ENCODE assay signal across 9 cellular contexts in genomic region chr4:107699466-107700206, GRCh38.
"Had no signal": no experiment of that assay in that cellular context is flagged by ENCODE, and none has a peak within 500 bp of the region (broad histone marks: within the 10 kb centered on the region; RNA-seq: fewer than 3 reads in every experiment).

No MANE protein-coding gene starts in this region.

- H3K27me3 ChIP-seq: body of pancreas, esophagus muscularis mucosa, heart left ventricle, upper lobe of left lung had no signal

- DNase-seq: activated B cell treated with CpG ODN at 0.5 μM for 24 hours; activated CD4-positive, alpha-beta T cell treated with anti-CD3 and anti-CD28 coated beads, Interleukin-2, amount 10 ng/mL, durations not matched to agents 24 days and 14 days; activated naive CD4-positive, alpha-beta T cell treated with anti-CD3 and anti-CD28 coated beads, Interleukin-2, amount 10 ng/mL, durations not matched to agents 7 days and 5 days; body of pancreas; heart left ventricle; stimulated activated CD4-positive, alpha-beta T cell treated with anti-CD3 and anti-CD28 coated beads, Interleukin-4, amount 100 ng/mL, for 1 hour; stimulated activated CD8-positive, alpha-beta memory T cell treated with anti-CD3 and anti-CD28 coated beads, Interleukin-4, amount 100 ng/mL, for 48 hours; upper lobe of left lung had no signal

- H3K27ac ChIP-seq: body of pancreas, esophagus muscularis mucosa, upper lobe of left lung had no signal

- H3K9me3 ChIP-seq: body of pancreas had no signal

- H3K4me1 ChIP-seq: esophagus muscularis mucosa had no signal

- H3K4me3 ChIP-seq: body of pancreas, esophagus muscularis mucosa, heart left ventricle, upper lobe of left lung had no signal
